Comparison of ENCODE assay signal across 12 cellular contexts in genomic region chr3:116517308-116517707, GRCh38.
DNase-seq lines count a peak whose midpoint lies in the region; ATAC-seq and TF ChIP-seq lines count a peak whose summit lies in the region.
"Had no signal": no experiment of that assay in that cellular context is flagged by ENCODE, and none has a peak within 500 bp of the region (broad histone marks: within the 10 kb centered on the region; RNA-seq: fewer than 3 reads in every experiment).

No MANE protein-coding gene starts in this region.

- no peak overlapping the region for H3K4me3 Mint-ChIP-seq in CD4-positive, alpha-beta memory T cell
- H3K4me3 Mint-ChIP-seq: activated CD8-positive, alpha-beta memory T cell treated with anti-CD3 and anti-CD28 coated beads, Interleukin-2, amount 10 ng/mL, durations not matched to agents 7 days and 5 days had no signal

- TF ChIP-seq CTCF in C4-2B (conservative IDR thresholded peaks at IDR 0.05) (peak; percentile 61), fibroblast of pulmonary artery (IDR thresholded peaks at IDR 0.05; ENCODE audit: low read length, missing control alignments) (peak; percentile 20), tibial nerve (IDR thresholded peaks at IDR 0.05) (no peak)

- no peak for TF ChIP-seq POLR2A in tibial nerve (IDR thresholded peaks at IDR 0.05)

- WGBS in tibial nerve, 2 donors: 82% methylated on average over 1 of the region's 1 CpG

- POLR2A ChIA-PET in CD4-positive, alpha-beta memory T cell (lab: Charles Lee; ENCODE audit: partially characterized antibody): no interaction called here

- ATAC-seq in GM18868 (IDR thresholded peaks at IDR 0.05; ENCODE audit: unreplicated experiment): peak; percentile 70
- no peak for ATAC-seq in HG03439 (IDR thresholded peaks at IDR 0.05; ENCODE audit: unreplicated experiment)
- ATAC-seq: activated CD8-positive, alpha-beta memory T cell treated with anti-CD3 and anti-CD28 coated beads, Interleukin-2, amount 10 ng/mL, durations not matched to agents 7 days and 5 days had no signal

- no peak overlapping the region for H3K27ac Mint-ChIP-seq in CD4-positive, alpha-beta memory T cell
- H3K27ac Mint-ChIP-seq: activated CD8-positive, alpha-beta memory T cell treated with anti-CD3 and anti-CD28 coated beads, Interleukin-2, amount 10 ng/mL, durations not matched to agents 7 days and 5 days had no signal

- no peaks in the 10 kb centered on the region for H3K9me3 ChIP-seq in CD4-positive, alpha-beta memory T cell (ENCODE audit: control insufficient read depth in 1 of 2, low read length in 2 of 2)
- no peaks in the 10 kb centered on the region for H3K9me3 ChIP-seq in tibial nerve
- H3K9me3 ChIP-seq: stomach had no signal

- H3K36me3 ChIP-seq in CD4-positive, alpha-beta memory T cell (ENCODE audit: insufficient read depth, low read length): no peaks in the 10 kb centered on the region
- H3K36me3 ChIP-seq in tibial nerve: no peaks in the 10 kb centered on the region
- H3K36me3 ChIP-seq: left ventricle myocardium inferior, stomach had no signal

- H3K4me3 ChIP-seq in fibroblast of pulmonary artery (replicated peaks; ENCODE audit: low read depth, low read length): no peak overlapping the region
- H3K4me3 ChIP-seq in CD4-positive, alpha-beta memory T cell (ENCODE audit: low read length in 2 of 2): no peak overlapping the region
- H3K4me3 ChIP-seq in tibial nerve: no peak overlapping the region
- H3K4me3 ChIP-seq: left ventricle myocardium inferior, skin epidermis, stomach had no signal

- CTCF ChIA-PET in CD4-positive, alpha-beta memory T cell (lab: Charles Lee; ENCODE audit: partially characterized antibody): no interaction called here

- DNase-seq in NCI-H82 treated with DMSO at 0.1 percent for 48 hours (lab: John Stamatoyannopoulos, UW; ENCODE audit: unreplicated experiment): peak; percentile 4
- DNase-seq in fibroblast of pulmonary artery (ENCODE audit: low read depth): peak; percentile 2
- DNase-seq in CD4-positive, alpha-beta memory T cell: no peak
- DNase-seq in stimulated activated CD4-positive, alpha-beta T cell treated with anti-CD3 and anti-CD28 coated beads, Interleukin-4, amount 100 ng/mL, for 1 hour: no peak
- no peak for DNase-seq in tibial nerve (ENCODE audit: low spot score in 2 of 2)
- DNase-seq: activated CD8-positive, alpha-beta memory T cell treated with anti-CD3 and anti-CD28 coated beads, Interleukin-2, amount 10 ng/mL, durations not matched to agents 7 days and 5 days; left ventricle myocardium inferior; stomach had no signal

- intact Hi-C loops in CD4-positive, alpha-beta memory T cell (cut with micrococcal nuclease): no loop called here

- no peaks in the 10 kb centered on the region for H3K4me1 Mint-ChIP-seq in CD4-positive, alpha-beta memory T cell
- H3K4me1 Mint-ChIP-seq: activated CD8-positive, alpha-beta memory T cell treated with anti-CD3 and anti-CD28 coated beads, Interleukin-2, amount 10 ng/mL, durations not matched to agents 7 days and 5 days had no signal

- no peaks in the 10 kb centered on the region for H3K4me1 ChIP-seq in CD4-positive, alpha-beta memory T cell (ENCODE audit: insufficient read depth, low read length)
- H3K4me1 ChIP-seq in tibial nerve: no peaks in the 10 kb centered on the region
- H3K4me1 ChIP-seq: left ventricle myocardium inferior, stomach had no signal

- H3K9me3 Mint-ChIP-seq in CD4-positive, alpha-beta memory T cell: peaks cover 0 to 9% (median 5%) of the 10 kb centered on the region in 8 donors

- H3K27me3 Mint-ChIP-seq in CD4-positive, alpha-beta memory T cell: no peaks in the 10 kb centered on the region
- H3K27me3 Mint-ChIP-seq: activated CD8-positive, alpha-beta memory T cell treated with anti-CD3 and anti-CD28 coated beads, Interleukin-2, amount 10 ng/mL, durations not matched to agents 7 days and 5 days had no signal

- H3K36me3 Mint-ChIP-seq in CD4-positive, alpha-beta memory T cell: no peaks in the 10 kb centered on the region
- H3K36me3 Mint-ChIP-seq: activated CD8-positive, alpha-beta memory T cell treated with anti-CD3 and anti-CD28 coated beads, Interleukin-2, amount 10 ng/mL, durations not matched to agents 7 days and 5 days had no signal

- no peaks in the 10 kb centered on the region for H3K27me3 ChIP-seq in CD4-positive, alpha-beta memory T cell (ENCODE audit: insufficient read depth, low read length)
- no peaks in the 10 kb centered on the region for H3K27me3 ChIP-seq in tibial nerve
- H3K27me3 ChIP-seq: stomach had no signal

- no peak for TF ChIP-seq EP300 in tibial nerve (IDR thresholded peaks at IDR 0.05)

- H3K27ac ChIP-seq in C4-2B: no peak overlapping the region
- no peak overlapping the region for H3K27ac ChIP-seq in CD4-positive, alpha-beta memory T cell (ENCODE audit: low read depth, low read length)
- no peak overlapping the region for H3K27ac ChIP-seq in tibial nerve
- H3K27ac ChIP-seq: left ventricle myocardium inferior, skin epidermis, stomach had no signal

Comparison
In these comparisons a context has a peak if more than half of its experiments do, and no peak if none do; other contexts are left out.
1. CTCF ChIP-seq: peak in C4-2B (single experiment) and fibroblast of pulmonary artery (single experiment); none in tibial nerve (0 of 5).
2. DNase-seq: peak in NCI-H82 treated with DMSO at 0.1 percent for 48 hours (single experiment) and fibroblast of pulmonary artery (single experiment); none in CD4-positive, alpha-beta memory T cell (0 of 5), stimulated activated CD4-positive, alpha-beta T cell treated with anti-CD3 and anti-CD28 coated beads, Interleukin-4, amount 100 ng/mL, for 1 hour (single experiment) and tibial nerve (0 of 2).